9 cellular contexts compared by ENCODE assay signal in genomic region chr1:25031601-25031965, GRCh38.
DNase-seq lines count a peak whose midpoint lies in the region; ATAC-seq and TF ChIP-seq lines count a peak whose summit lies in the region.
"Had no signal": no experiment of that assay in that cellular context is flagged by ENCODE, and none has a peak within 500 bp of the region (broad histone marks: within the 10 kb centered on the region; RNA-seq: fewer than 3 reads in every experiment).

No MANE protein-coding gene starts in this region.

- H3K9me3 Mint-ChIP-seq in activated CD8-positive, alpha-beta T cell treated with anti-CD3 and anti-CD28 coated beads, Interleukin-2, amount 10 ng/mL, durations not matched to agents 7 days and 5 days (ENCODE audit: insufficient read depth), result no peaks in the 10 kb centered on the region

- ATAC-seq in GM18520 (IDR thresholded peaks at IDR 0.05; ENCODE audit: unreplicated experiment) (peak; percentile 12), HG03060 (IDR thresholded peaks at IDR 0.05; ENCODE audit: low read depth, unreplicated experiment) (peak; percentile 13)
- peak; percentile 2 for ATAC-seq in activated CD8-positive, alpha-beta T cell treated with anti-CD3 and anti-CD28 coated beads, Interleukin-2, amount 10 ng/mL, durations not matched to agents 7 days and 5 days

- DNase-seq in activated CD8-positive, alpha-beta T cell treated with anti-CD3 and anti-CD28 coated beads, Interleukin-2, amount 10 ng/mL, durations not matched to agents 7 days and 5 days, result peak; percentile 52
- DNase-seq in stimulated activated CD4-positive, alpha-beta T cell treated with anti-CD3 and anti-CD28 coated beads, Interleukin-12 subunit alpha, Interleukin-12 subunit beta, amount 100 ng/mL, for 24 hours (ENCODE audit: low read depth in 2 of 2), result peak; percentile 46 to 53
- no peak for DNase-seq in erythroblast (lab: John Stamatoyannopoulos, UW)
- DNase-seq in RPMI8226, result no peak
- no peak for DNase-seq in NCI-H1048 (lab: John Stamatoyannopoulos, UW)
- DNase-seq in NCI-H1092 treated with DMSO at 0.1 percent for 48 hours (lab: John Stamatoyannopoulos, UW), result no peak
- DNase-seq: NCI-H526 had no signal

- CTCF ChIA-PET in activated CD8-positive, alpha-beta T cell treated with anti-CD3 and anti-CD28 coated beads, Interleukin-2, amount 10 ng/mL, durations not matched to agents 7 days and 5 days (lab: Charles Lee), result interaction anchor here (0.9 to 9.2 kb wide), 13 partner anchors 9 to 184 kb away, joined by 3 to 225 read pairs (median 6); no protein-coding TSS in a partner anchor

- peaks cover 41% of the 10 kb centered on the region for H3K4me1 Mint-ChIP-seq in activated CD8-positive, alpha-beta T cell treated with anti-CD3 and anti-CD28 coated beads, Interleukin-2, amount 10 ng/mL, durations not matched to agents 7 days and 5 days (ENCODE audit: low read depth)

- H3K4me3 Mint-ChIP-seq in activated CD8-positive, alpha-beta T cell treated with anti-CD3 and anti-CD28 coated beads, Interleukin-2, amount 10 ng/mL, durations not matched to agents 7 days and 5 days, result peak overlapping the region; percentile 65

- H3K36me3 Mint-ChIP-seq in activated CD8-positive, alpha-beta T cell treated with anti-CD3 and anti-CD28 coated beads, Interleukin-2, amount 10 ng/mL, durations not matched to agents 7 days and 5 days (ENCODE audit: low read depth), result no peaks in the 10 kb centered on the region

- no peak overlapping the region for H3K27ac Mint-ChIP-seq in activated CD8-positive, alpha-beta T cell treated with anti-CD3 and anti-CD28 coated beads, Interleukin-2, amount 10 ng/mL, durations not matched to agents 7 days and 5 days

- TF ChIP-seq POLR2A in erythroblast (IDR thresholded peaks at IDR 0.05; ENCODE audit: low read length), result no peak

- no peaks in the 10 kb centered on the region for H3K27me3 Mint-ChIP-seq in activated CD8-positive, alpha-beta T cell treated with anti-CD3 and anti-CD28 coated beads, Interleukin-2, amount 10 ng/mL, durations not matched to agents 7 days and 5 days (ENCODE audit: low read depth)

- POLR2A ChIA-PET in activated CD8-positive, alpha-beta T cell treated with anti-CD3 and anti-CD28 coated beads, Interleukin-2, amount 10 ng/mL, durations not matched to agents 7 days and 5 days (lab: Charles Lee), result interaction anchor here (1.0 to 6.8 kb wide), 7 partner anchors 9 to 106 kb away, joined by 3 to 96 read pairs (median 7); no protein-coding TSS in a partner anchor

Comparison
In these comparisons a context has a peak if more than half of its experiments do, and no peak if none do; other contexts are left out.
1. DNase-seq: peak in activated CD8-positive, alpha-beta T cell treated with anti-CD3 and anti-CD28 coated beads, Interleukin-2, amount 10 ng/mL, durations not matched to agents 7 days and 5 days (single experiment) and stimulated activated CD4-positive, alpha-beta T cell treated with anti-CD3 and anti-CD28 coated beads, Interleukin-12 subunit alpha, Interleukin-12 subunit beta, amount 100 ng/mL, for 24 hours (2 of 2); none in erythroblast (0 of 2), RPMI8226 (single experiment), NCI-H1048 (single experiment) and NCI-H1092 treated with DMSO at 0.1 percent for 48 hours (single experiment).
2. Peak in every context shown above with its lines, with median percentiles within 50 percentile points of each other: ATAC-seq.